2 cellular contexts compared by ENCODE assay signal in genomic region chr10:92822964-92823363, GRCh38.
TF ChIP-seq lines count a peak whose summit lies in the region.

No MANE protein-coding gene starts in this region.

TF ChIP-seq in IMR-90, 13 proteins besides CTCF, POLR2A, EP300 and RAD21:
- no peak for TF ChIP-seq RFX5 (IDR thresholded peaks at IDR 0.05; ENCODE audit: low read depth, low read length)
- TF ChIP-seq RCOR1 (IDR thresholded peaks at IDR 0.05; ENCODE audit: insufficient replicate concordance, low read length): no peak
- TF ChIP-seq MXI1 (IDR thresholded peaks at IDR 0.05; ENCODE audit: borderline replicate concordance, low read depth, low read length): no peak
- 0 out of 2 replicates have a peak, but pooled peaks have one; percentile 15 for TF ChIP-seq SMC3 (IDR thresholded peaks at IDR 0.05; ENCODE audit: low read depth, low read length)

TF ChIP-seq in K562, 482 proteins besides CTCF, POLR2A, EP300 and RAD21:
- TF ChIP-seq BCL6 (CRISPR knock-in tag; IDR thresholded peaks at IDR 0.05) (no peak), E2F5 (CRISPR knock-in tag; IDR thresholded peaks at IDR 0.05) (no peak), CHAMP1 (IDR thresholded peaks at IDR 0.05) (peak; percentile 25; the same call in 1 of the 2 replicates)
